In genomic region chr7:127675716-127676115, GRCh38 we compare ENCODE assay signal across 15 cellular contexts. TPM values are rescaled to one million over a fixed set of nuclear protein-coding genes. Genes with fewer than 3 reads are reported as not detected.
DNase-seq lines count a peak whose midpoint lies in the region; ATAC-seq and TF ChIP-seq lines count a peak whose summit lies in the region.
"Had no signal": no experiment of that assay in that cellular context is flagged by ENCODE, and none has a peak within 500 bp of the region (broad histone marks: within the 10 kb centered on the region; RNA-seq: fewer than 3 reads in every experiment).

No MANE protein-coding gene starts in this region.

- no peak overlapping the region for H3K27ac ChIP-seq in GM23338 (ENCODE audit: low read depth)
- no peak overlapping the region for H3K27ac ChIP-seq in neural progenitor cell
- H3K27ac ChIP-seq: A549, C4-2B had no signal

- no peak for DNase-seq in GM23338 (ENCODE audit: low spot score)
- no peak for DNase-seq in WTC11 (ENCODE audit: low spot score)
- peak; percentile 29 for DNase-seq in cerebellum (ENCODE audit: low spot score)
- no peak for DNase-seq in neural progenitor cell (ENCODE audit: low spot score)
- no peak for DNase-seq in mucosa of gallbladder (ENCODE audit: low spot score)
- DNase-seq in mesenteric fat pad (ENCODE audit: low spot score), result no peak
- DNase-seq: BE2C; CD4-positive, alpha-beta memory T cell; DMS79 had no signal

- H2AFZ ChIP-seq in GM23338 (no peak overlapping the region), neural progenitor cell (replicated peaks) (no peak overlapping the region)

- POLR2A ChIA-PET in WTC11 (lab: Charles Lee), result no interaction called here

- H3K4me3 ChIP-seq in GM23338 (no peak overlapping the region), neural progenitor cell (no peak overlapping the region)
- H3K4me3 ChIP-seq: A549 had no signal

- H3K27me3 Mint-ChIP-seq in GM23338 (ENCODE audit: insufficient read depth, low read depth, poor library complexity), result peaks cover 12% of the 10 kb centered on the region
- H3K27me3 Mint-ChIP-seq in WTC11 (ENCODE audit: low read depth), result no peaks in the 10 kb centered on the region
- H3K27me3 Mint-ChIP-seq in neural progenitor cell (ENCODE audit: insufficient read depth, low read depth), result peaks cover 2% of the 10 kb centered on the region
- H3K27me3 Mint-ChIP-seq: CD4-positive, alpha-beta memory T cell had no signal

- H3K4me1 Mint-ChIP-seq in GM23338 (peaks cover 61% of the 10 kb centered on the region), WTC11 (peaks cover 52% of the 10 kb centered on the region), neural progenitor cell (peaks cover 29% of the 10 kb centered on the region)

- H3K36me3 ChIP-seq in GM23338 (ENCODE audit: insufficient read depth) (peaks cover 5% of the 10 kb centered on the region), neural progenitor cell (no peaks in the 10 kb centered on the region)

- no peak for TF ChIP-seq CTCF in GM23338 (conservative IDR thresholded peaks at IDR 0.05; ENCODE audit: low read depth in 2 of 2)
- no peak for TF ChIP-seq CTCF in WTC11 (IDR thresholded peaks at IDR 0.05)
- TF ChIP-seq CTCF in neural progenitor cell (IDR thresholded peaks at IDR 0.05), result no peak

- CTCF ChIA-PET in WTC11 (lab: Charles Lee), result no interaction called here

- H4K20me1 ChIP-seq in GM23338 (replicated peaks; ENCODE audit: insufficient read depth), result peaks cover 13% of the 10 kb centered on the region
- peaks cover 48% of the 10 kb centered on the region for H4K20me1 ChIP-seq in neural progenitor cell (ENCODE audit: low read depth)

- no peaks in the 10 kb centered on the region for H3K27me3 ChIP-seq in GM23338 (ENCODE audit: insufficient read depth)
- H3K27me3 ChIP-seq in neural progenitor cell, result no peaks in the 10 kb centered on the region
- H3K27me3 ChIP-seq: BE2C had no signal

- peak overlapping the region; percentile 54 for H3K27ac Mint-ChIP-seq in GM23338
- H3K27ac Mint-ChIP-seq in WTC11, result peak overlapping the region; percentile 17
- H3K27ac Mint-ChIP-seq in neural progenitor cell, result peak overlapping the region; percentile 5

- H3K9me3 ChIP-seq in neural progenitor cell (ENCODE audit: low read depth), result no peaks in the 10 kb centered on the region
- H3K9me3 ChIP-seq: A549, BE2C had no signal

- H3K4me1 ChIP-seq in GM23338 (ENCODE audit: insufficient read depth) (peaks cover 57% of the 10 kb centered on the region), neural progenitor cell (peaks cover 19% of the 10 kb centered on the region)
- H3K4me1 ChIP-seq: BE2C had no signal

- H3K4me3 Mint-ChIP-seq in GM23338 (no peak overlapping the region), WTC11 (no peak overlapping the region), neural progenitor cell (no peak overlapping the region)
- H3K4me3 Mint-ChIP-seq: CD4-positive, alpha-beta memory T cell had no signal

- H3K4me2 ChIP-seq in GM23338 (no peak overlapping the region), neural progenitor cell (no peak overlapping the region)
- H3K4me2 ChIP-seq: A549 had no signal

- peaks cover 33% of the 10 kb centered on the region; the same call in 2 of the 3 replicates for H3K36me3 Mint-ChIP-seq in GM23338 (ENCODE audit: low read depth)
- peaks cover 62% of the 10 kb centered on the region for H3K36me3 Mint-ChIP-seq in WTC11
- H3K36me3 Mint-ChIP-seq in neural progenitor cell, result peaks cover 24% of the 10 kb centered on the region

- H3F3A ChIP-seq in GM23338 (replicated peaks; ENCODE audit: low read depth) (no peaks in the 10 kb centered on the region; the same call in 1 of the 2 replicates), neural progenitor cell (ENCODE audit: low read depth) (no peaks in the 10 kb centered on the region)

- peaks cover 100% of the 10 kb centered on the region for H3K79me2 ChIP-seq in GM23338 (replicated peaks; ENCODE audit: insufficient read depth)
- H3K79me2 ChIP-seq in neural progenitor cell (ENCODE audit: low read depth), result peaks cover 97% of the 10 kb centered on the region

- H3K9ac ChIP-seq in neural progenitor cell, result no peak overlapping the region

- no peaks in the 10 kb centered on the region for H3K9me2 ChIP-seq in GM23338 (ENCODE audit: insufficient read depth)

- H3K9me3 Mint-ChIP-seq in GM23338, result peaks cover 2% of the 10 kb centered on the region; the same call in 1 of the 3 replicates
- H3K9me3 Mint-ChIP-seq in WTC11, result peaks cover 31% of the 10 kb centered on the region
- H3K9me3 Mint-ChIP-seq in neural progenitor cell, result peaks cover 7% of the 10 kb centered on the region

- ATAC-seq in GM23338 (no peak), WTC11 (no peak), GM21515 (IDR thresholded peaks at IDR 0.05; ENCODE audit: unreplicated experiment) (no peak)
- ATAC-seq: A549, HCT116 had no signal

TF ChIP-seq in GM23338, 12 proteins besides CTCF, POLR2A, EP300 and RAD21:
- no peak for TF ChIP-seq CREB1 (CRISPR knock-in tag; IDR thresholded peaks at IDR 0.05; ENCODE audit: low read depth)
- TF ChIP-seq EZH2phosphoT487 (IDR thresholded peaks at IDR 0.05; ENCODE audit: unreplicated experiment), result no peak
- no peak for TF ChIP-seq ZNF114 (CRISPR knock-in tag; IDR thresholded peaks at IDR 0.05)

TF ChIP-seq in WTC11, 78 proteins besides CTCF, POLR2A, EP300 and RAD21 (continues in another document):
- TF ChIP-seq FOXK1 (CRISPR knock-in tag; IDR thresholded peaks at IDR 0.05) (no peak), ZSCAN18 (CRISPR knock-in tag; IDR thresholded peaks at IDR 0.05) (no peak), ETV6 (CRISPR knock-in tag; IDR thresholded peaks at IDR 0.05) (no peak), OVOL2 (CRISPR knock-in tag; IDR thresholded peaks at IDR 0.05; ENCODE audit: borderline replicate concordance) (no peak), FOXP4 (CRISPR knock-in tag; IDR thresholded peaks at IDR 0.05) (no peak), MXD4 (CRISPR knock-in tag; IDR thresholded peaks at IDR 0.05; ENCODE audit: borderline replicate concordance) (no peak), PREB (CRISPR knock-in tag; IDR thresholded peaks at IDR 0.05; ENCODE audit: borderline replicate concordance) (no peak), ZNF317 (CRISPR knock-in tag; IDR thresholded peaks at IDR 0.05; ENCODE audit: borderline replicate concordance, low read depth) (no peak), ZNF232 (CRISPR knock-in tag; IDR thresholded peaks at IDR 0.05) (no peak), SMAD3 (CRISPR knock-in tag; IDR thresholded peaks at IDR 0.05; ENCODE audit: borderline replicate concordance) (no peak), RELA (CRISPR knock-in tag; IDR thresholded peaks at IDR 0.05; ENCODE audit: borderline replicate concordance) (no peak), NFYB (CRISPR knock-in tag; conservative IDR thresholded peaks at IDR 0.05; ENCODE audit: low read depth) (no peak), ATF3 (CRISPR knock-in tag; conservative IDR thresholded peaks at IDR 0.05) (no peak)

RNA-seq across cellular contexts. Expression of gene SND1, which starts 23.7 kb away (rescaled TPM):
- total RNA-seq in GM23338 (2014; rRNA removed; shearing (Covaris generic)), result 236 and 254 TPM in 2 replicates
- polyA plus RNA-seq in GM23338 (2016; fragmentation: Nextera tagmentation; extraction: Ambion mirVana), result 107 and 112 TPM in 2 replicates
- total RNA-seq in WTC11 (2021), result 237 to 261 TPM (median 240 TPM) in 3 replicates
- 62.8 TPM for total RNA-seq in cerebellum
- 146 and 154 TPM in 2 replicates for total RNA-seq in neural progenitor cell (ENCODE audit: low replicate concordance)
- 136 TPM for total RNA-seq in mucosa of gallbladder
- 193 TPM for total RNA-seq in mesenteric fat pad

RNA-seq across cellular contexts. Expression of gene PAX4, which starts 57.8 kb away (rescaled TPM):
- not detected in 2 replicates for total RNA-seq in GM23338 (2014; rRNA removed; shearing (Covaris generic))
- not detected in 2 replicates for polyA plus RNA-seq in GM23338 (2016; fragmentation: Nextera tagmentation; extraction: Ambion mirVana)
- total RNA-seq in WTC11 (2021) (not detected in 3 replicates), cerebellum (not detected), neural progenitor cell (ENCODE audit: low replicate concordance) (not detected in 2 replicates), mucosa of gallbladder (not detected), mesenteric fat pad (not detected)
- total RNA-seq: CD4-positive, alpha-beta memory T cell; H4 had no signal
- polyA plus RNA-seq: A549; AG04450; CD4-positive, alpha-beta memory T cell had no signal
